8 cellular contexts compared by ENCODE assay signal in the genomic region with DNA sequence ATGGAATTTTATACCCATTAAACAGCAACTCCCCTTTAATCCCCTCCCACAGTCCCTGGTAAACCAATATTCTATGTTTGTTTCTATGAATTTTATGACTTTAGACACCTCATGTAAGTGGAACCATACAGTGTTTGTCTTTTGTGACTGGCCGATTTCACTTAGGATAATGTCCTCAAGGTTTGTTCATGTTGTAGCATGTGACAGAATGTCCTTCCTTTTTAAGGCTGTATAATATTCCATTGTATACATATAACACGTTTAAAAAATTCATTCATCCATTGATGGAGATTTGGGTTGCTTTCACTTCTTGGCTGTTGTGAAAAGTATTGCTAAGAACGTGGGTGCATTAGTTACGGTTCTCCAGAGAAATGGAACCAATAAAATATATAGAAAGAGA.
"Had no signal": no experiment of that assay in that cellular context is flagged by ENCODE, and none has a peak within 500 bp of the region (broad histone marks: within the 10 kb centered on the region; RNA-seq: fewer than 3 reads in every experiment).

No MANE protein-coding gene starts in this region.

- DNase-seq: GDM1, GF-D8 had no signal

- FAIRE-seq: G401.6, GM12878, GM12891, GM12892, GM18507, GM19239 had no signal

- H3K4me3 ChIP-seq: GM12878 had no signal

- ATAC-seq: GM12878 had no signal
